ENCODE assay signal across 20 cellular contexts in the genomic region with DNA sequence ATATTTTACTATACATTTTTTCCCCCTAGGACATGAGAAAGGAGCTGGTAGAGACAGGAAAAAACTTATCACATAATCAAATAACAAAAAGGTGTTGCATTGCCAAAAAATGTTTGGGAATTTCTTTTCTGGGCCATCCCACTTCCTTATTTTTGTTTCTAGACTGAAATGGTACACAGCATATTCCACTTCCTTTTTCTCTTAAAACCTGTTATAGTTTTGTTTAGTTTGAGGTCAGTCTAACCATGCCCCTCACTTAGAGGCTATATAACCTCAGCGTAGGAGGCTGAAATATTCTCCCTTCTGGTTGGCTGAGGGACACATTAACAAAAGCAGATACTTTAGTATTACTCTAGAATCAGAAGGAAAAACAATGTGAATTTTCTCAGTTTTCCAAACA.
DNase-seq lines count a peak whose midpoint lies in the region; ATAC-seq and TF ChIP-seq lines count a peak whose summit lies in the region.
"Had no signal": no experiment of that assay in that cellular context is flagged by ENCODE, and none has a peak within 500 bp of the region (broad histone marks: within the 10 kb centered on the region; RNA-seq: fewer than 3 reads in every experiment).

No MANE protein-coding gene starts in this region.

- no peak overlapping the region for H2BK15ac ChIP-seq in mesendoderm (replicated peaks; ENCODE audit: low read depth)

- H3K4me3 ChIP-seq in mesendoderm (ENCODE audit: low read length) = no peak overlapping the region
- H3K4me3 ChIP-seq: GM23248, heart right ventricle, smooth muscle cell had no signal

- no peak overlapping the region for H2BK5ac ChIP-seq in mesendoderm (ENCODE audit: low read length)

- H3K36me3 ChIP-seq in mesendoderm (ENCODE audit: control insufficient read depth, insufficient read depth, low read length) = no peaks in the 10 kb centered on the region
- H3K36me3 ChIP-seq: heart right ventricle had no signal

- H4K5ac ChIP-seq in mesendoderm (ENCODE audit: low read length) = no peak overlapping the region

- no peak overlapping the region for H3K18ac ChIP-seq in mesendoderm (ENCODE audit: low read length)

- H3K9me3 Mint-ChIP-seq in nephron progenitor cell = peaks cover 22% of the 10 kb centered on the region
- H3K9me3 Mint-ChIP-seq: stimulated activated naive CD8-positive, alpha-beta T cell treated with anti-CD3 and anti-CD28 coated beads, Interleukin-15, Interleukin-2, amounts not matched to agents 100 ng/mL and 50 ng/mL, for 24 hours had no signal

- H3K23ac ChIP-seq in mesendoderm (ENCODE audit: low read length) = no peak overlapping the region

- no peak overlapping the region for H3K9ac ChIP-seq in mesendoderm (ENCODE audit: low read length)
- H3K9ac ChIP-seq: GM23248 had no signal

- WGBS in mesendoderm (ENCODE audit: extremely low coverage, insufficient coverage, low lambda C conversion rate) = no CpG with 5 or more reads among the region's 1 CpG

- no peaks in the 10 kb centered on the region for H3K27me3 Mint-ChIP-seq in nephron progenitor cell (ENCODE audit: low read depth, poor library complexity)
- H3K27me3 Mint-ChIP-seq: activated CD4-positive, alpha-beta memory T cell treated with anti-CD3 and anti-CD28 coated beads, Interleukin-2, amount 10 ng/mL, durations not matched to agents 7 days and 5 days; stimulated activated naive CD8-positive, alpha-beta T cell treated with anti-CD3 and anti-CD28 coated beads, Interleukin-15, Interleukin-2, amounts not matched to agents 100 ng/mL and 50 ng/mL, for 24 hours had no signal

- H3K36me3 Mint-ChIP-seq in nephron progenitor cell (ENCODE audit: low read depth) = peaks cover 9% of the 10 kb centered on the region

- no peaks in the 10 kb centered on the region for H3K4me1 Mint-ChIP-seq in nephron progenitor cell
- H3K4me1 Mint-ChIP-seq: activated CD4-positive, alpha-beta memory T cell treated with anti-CD3 and anti-CD28 coated beads, Interleukin-2, amount 10 ng/mL, durations not matched to agents 7 days and 5 days had no signal

- H2BK120ac ChIP-seq in mesendoderm (ENCODE audit: low read depth, low read length) = no peak overlapping the region

- H3K4ac ChIP-seq in mesendoderm (ENCODE audit: low read depth, low read length) = no peak overlapping the region

- DNase-seq in SIG-M5 (lab: John Stamatoyannopoulos, UW) = peak; percentile 19
- DNase-seq in mesendoderm = no peak
- DNase-seq in NCI-H2227 (lab: John Stamatoyannopoulos, UW; ENCODE audit: unreplicated experiment) = no peak
- no peak for DNase-seq in nephron progenitor cell
- DNase-seq: activated CD4-positive, alpha-beta memory T cell treated with anti-CD3 and anti-CD28 coated beads, Interleukin-2, amount 10 ng/mL, durations not matched to agents 7 days and 5 days; COR-L47; GF-D8; GM23248; heart right ventricle; kidney; NCI-H2081; NCI-H774; Right ventricle myocardium superior had no signal

- H4K8ac ChIP-seq in mesendoderm (ENCODE audit: low read depth, low read length) = no peak overlapping the region

- no peaks in the 10 kb centered on the region for H3K79me1 ChIP-seq in mesendoderm (ENCODE audit: low read length)

- no peak overlapping the region for H2AK5ac ChIP-seq in mesendoderm (ENCODE audit: low read length)

- TF ChIP-seq CTCF in nephron progenitor cell (IDR thresholded peaks at IDR 0.05) = no peak

- H3K4me2 ChIP-seq in mesendoderm (ENCODE audit: low read length) = no peak overlapping the region
- H3K4me2 ChIP-seq: smooth muscle cell had no signal

- peak; percentile 90 for ATAC-seq in GM18499 (IDR thresholded peaks at IDR 0.05; ENCODE audit: insufficient read depth, unreplicated experiment)
- peak; percentile 70 for ATAC-seq in GM21381 (IDR thresholded peaks at IDR 0.05; ENCODE audit: unreplicated experiment)
- peak; percentile 95 for ATAC-seq in HG03159 (IDR thresholded peaks at IDR 0.05; ENCODE audit: unreplicated experiment)
- ATAC-seq in GM21447 (IDR thresholded peaks at IDR 0.05; ENCODE audit: unreplicated experiment) = no peak

- no peaks in the 10 kb centered on the region for H3K79me2 ChIP-seq in mesendoderm (ENCODE audit: control insufficient read depth, insufficient read depth, low read length)

- no peak overlapping the region for H3K27ac ChIP-seq in mesendoderm (ENCODE audit: low read depth, low read length)
- H3K27ac ChIP-seq: epithelial cell of prostate, GM23248 had no signal

- no peak overlapping the region for H3K56ac ChIP-seq in mesendoderm (ENCODE audit: low read length)

- H3K27ac Mint-ChIP-seq in nephron progenitor cell = no peak overlapping the region
- H3K27ac Mint-ChIP-seq: activated CD4-positive, alpha-beta memory T cell treated with anti-CD3 and anti-CD28 coated beads, Interleukin-2, amount 10 ng/mL, durations not matched to agents 7 days and 5 days had no signal

- H3K4me3 Mint-ChIP-seq in nephron progenitor cell = no peak overlapping the region
- H3K4me3 Mint-ChIP-seq: activated CD4-positive, alpha-beta memory T cell treated with anti-CD3 and anti-CD28 coated beads, Interleukin-2, amount 10 ng/mL, durations not matched to agents 7 days and 5 days; stimulated activated naive CD8-positive, alpha-beta T cell treated with anti-CD3 and anti-CD28 coated beads, Interleukin-15, Interleukin-2, amounts not matched to agents 100 ng/mL and 50 ng/mL, for 24 hours had no signal

- no peaks in the 10 kb centered on the region for H3K4me1 ChIP-seq in mesendoderm (ENCODE audit: control insufficient read depth, low read depth, low read length)

- no peaks in the 10 kb centered on the region for H3K27me3 ChIP-seq in mesendoderm (ENCODE audit: insufficient read depth, low read length, poor library complexity)
- H3K27me3 ChIP-seq: heart right ventricle had no signal
